Comparison of ENCODE assay signal across 9 cellular contexts in the genomic region with DNA sequence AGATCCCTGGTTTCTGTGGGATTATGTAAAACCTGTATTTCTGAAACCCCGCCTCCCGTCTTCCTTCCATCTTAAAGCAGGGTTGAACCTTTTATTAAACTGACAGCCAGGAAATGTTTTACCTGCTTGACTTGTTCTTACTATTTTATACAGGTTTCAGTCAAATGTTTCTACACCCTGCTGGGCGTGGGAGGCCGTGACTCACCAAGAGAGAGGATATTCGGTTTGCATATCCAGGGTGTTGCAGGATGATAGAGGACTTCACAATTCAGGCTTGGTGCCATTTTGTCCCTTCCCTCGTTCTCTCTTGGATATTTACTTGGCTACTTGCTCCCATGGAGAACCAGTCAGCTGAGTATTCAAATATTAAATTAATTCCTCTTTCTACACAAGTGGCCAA.
DNase-seq lines count a peak whose midpoint lies in the region; ATAC-seq, FAIRE-seq and TF ChIP-seq lines count a peak whose summit lies in the region.
"Had no signal": no experiment of that assay in that cellular context is flagged by ENCODE, and none has a peak within 500 bp of the region (broad histone marks: within the 10 kb centered on the region; RNA-seq: fewer than 3 reads in every experiment).

No MANE protein-coding gene starts in this region.

- intact Hi-C loops in mucosa of descending colon (cut with DNase I, micrococcal nuclease), result loop anchor here in 1 of 2 donors (10.0 kb wide), 1 partner anchor 68 kb away; the partner anchor contains the start of gene ARF6
- intact Hi-C loops in CD14-positive monocyte (cut with micrococcal nuclease), result no loop called here
- intact Hi-C loops in HepG2 (cut with micrococcal nuclease; ENCODE audit: unreplicated experiment), result no loop called here

- H4K20me1 ChIP-seq in HepG2 (ENCODE audit: insufficient read depth, low read length), result no peaks in the 10 kb centered on the region

- no peaks in the 10 kb centered on the region for H3K79me2 ChIP-seq in HepG2 (ENCODE audit: insufficient read depth, low read length)

- peaks cover 28% of the 10 kb centered on the region for H3K4me1 Mint-ChIP-seq in T-helper 2 cell treated with Interferon-gamma antibody and Interleukin-4, amounts not matched to agents 5 μg/mL and 100 μg/mL, for 36 hours (ENCODE audit: low read depth)
- H3K4me1 Mint-ChIP-seq in CD14-positive monocyte, result peaks cover 39% of the 10 kb centered on the region

- no peak overlapping the region for H3K27ac Mint-ChIP-seq in T-helper 2 cell treated with Interferon-gamma antibody and Interleukin-4, amounts not matched to agents 5 μg/mL and 100 μg/mL, for 36 hours
- no peak overlapping the region for H3K27ac Mint-ChIP-seq in CD14-positive monocyte

- H3K4me1 ChIP-seq in mucosa of descending colon (ENCODE audit: low read depth) (peaks cover 24% of the 10 kb centered on the region), HepG2 (ENCODE audit: insufficient read depth, low read length) (peaks cover 88% of the 10 kb centered on the region)

- ATAC-seq in HG02610 (IDR thresholded peaks at IDR 0.05; ENCODE audit: unreplicated experiment), result peak; percentile 46
- peak; percentile 65 for ATAC-seq in mucosa of descending colon
- ATAC-seq in HepG2, result no peak

- no TSS peak for BruUV-seq in HepG2 (replicated peaks; lab: Mats Ljungman, UMichigan)

- WGBS in HepG2 (ENCODE audit: low lambda C conversion rate), result 93% methylated on average over 6 of the region's 6 CpGs

- TF ChIP-seq POLR2A in HepG2 (IDR thresholded peaks at IDR 0.05; ENCODE audit: insufficient read depth in 1 of 2, low read depth in 2 of 2, low read length in 2 of 2), result no peak

- no peak overlapping the region for H3K27ac ChIP-seq in HepG2 (ENCODE audit: extremely low read length, insufficient read depth, low read length)

- no peak overlapping the region for H3K4me3 Mint-ChIP-seq in T-helper 2 cell treated with Interferon-gamma antibody and Interleukin-4, amounts not matched to agents 5 μg/mL and 100 μg/mL, for 36 hours
- H3K4me3 Mint-ChIP-seq in CD14-positive monocyte, result no peak overlapping the region

- DNase-seq in GM10248 (ENCODE audit: extremely low spot score), result peak; percentile 72
- peak; percentile 74 for DNase-seq in T-helper 2 cell treated with Interferon-gamma antibody and Interleukin-4, amounts not matched to agents 5 μg/mL and 100 μg/mL, for 36 hours (ENCODE audit: low spot score)
- DNase-seq in mucosa of descending colon, result peak; percentile 64 to 77 (median 69)
- no peak for DNase-seq in NCI-H1092 (lab: John Stamatoyannopoulos, UW)
- DNase-seq in CD14-positive monocyte (ENCODE audit: low spot score), result no peak
- no peak for DNase-seq in NCI-H2171 treated with DMSO at 0.1 percent for 48 hours (lab: John Stamatoyannopoulos, UW)
- DNase-seq in HepG2 (ENCODE audit: low spot score), result no peak
- DNase-seq: NCI-H2029 had no signal

- POLR2A ChIA-PET in GM10248 (lab: Yijun Ruan, JAX), result no interaction called here
- POLR2A ChIA-PET in HepG2 (lab: Yijun Ruan, JAX), result no interaction called here

- no peaks in the 10 kb centered on the region for H3K27me3 Mint-ChIP-seq in T-helper 2 cell treated with Interferon-gamma antibody and Interleukin-4, amounts not matched to agents 5 μg/mL and 100 μg/mL, for 36 hours (ENCODE audit: low read depth)
- peaks cover 1 to 5% (median 2%) of the 10 kb centered on the region in 3 donors for H3K27me3 Mint-ChIP-seq in CD14-positive monocyte (ENCODE audit: low read depth in 3 of 3)

- H3K36me3 ChIP-seq in mucosa of descending colon (ENCODE audit: low read depth), result no peaks in the 10 kb centered on the region
- no peaks in the 10 kb centered on the region for H3K36me3 ChIP-seq in HepG2 (replicated peaks in 1 of 2; ENCODE audit: control insufficient read depth in 1 of 2, insufficient read depth in 2 of 2, low read length in 2 of 2)

- H3K4me3 ChIP-seq in mucosa of descending colon (no peak overlapping the region), HepG2 (replicated peaks in 1 of 3; ENCODE audit: insufficient read depth in 1 of 3, low read depth in 2 of 3, low read length in 3 of 3) (no peak overlapping the region)

- no peak overlapping the region for H3K9ac ChIP-seq in HepG2 (ENCODE audit: insufficient read depth, low read depth, low read length)

- no peak for TF ChIP-seq EP300 in HepG2 (IDR thresholded peaks at IDR 0.05; ENCODE audit: low read depth in 2 of 2, low read length in 2 of 2)
- TF ChIP-seq EP300 in HepG2 (CRISPR knock-in tag; IDR thresholded peaks at IDR 0.05; ENCODE audit: borderline replicate concordance), result no peak

- no peak overlapping the region for H2AFZ ChIP-seq in HepG2 (ENCODE audit: low read length)

- no peaks in the 10 kb centered on the region for H3K27me3 ChIP-seq in HepG2 (ENCODE audit: control insufficient read depth in 1 of 2, insufficient read depth in 2 of 2, low read length in 2 of 2)

- TF ChIP-seq CTCF in GM10248 (IDR thresholded peaks at IDR 0.05; ENCODE audit: control extremely low read depth, extremely low read depth, low read depth, missing control alignments) (no peak), mucosa of descending colon (IDR thresholded peaks at IDR 0.05) (no peak), CD14-positive monocyte (IDR thresholded peaks at IDR 0.05) (no peak), HepG2 (CRISPR knock-in tag; IDR thresholded peaks at IDR 0.05) (no peak)

- TF ChIP-seq RAD21 in HepG2 (CRISPR knock-in tag; IDR thresholded peaks at IDR 0.05), result no peak

- no peaks in the 10 kb centered on the region for H3K9me3 Mint-ChIP-seq in T-helper 2 cell treated with Interferon-gamma antibody and Interleukin-4, amounts not matched to agents 5 μg/mL and 100 μg/mL, for 36 hours
- peaks cover 0 to 2% (median 0%) of the 10 kb centered on the region in 7 donors for H3K9me3 Mint-ChIP-seq in CD14-positive monocyte

- CTCF ChIA-PET in GM10248 (lab: Yijun Ruan, JAX), result interaction anchor here (0.9 to 4.0 kb wide), 4 partner anchors 11 to 55 kb away, joined by 3 to 18 read pairs (median 4); no protein-coding TSS in a partner anchor
- CTCF ChIA-PET in HepG2 (lab: Yijun Ruan, JAX; ENCODE audit: low intra/inter-chr PET ratio, low total read pairs), result no interaction called here

- no peak for FAIRE-seq in HepG2 (lab: Jason Lieb, UNC)

- no peak overlapping the region for H3K4me2 ChIP-seq in HepG2 (ENCODE audit: low read depth, low read length)

- H3K36me3 Mint-ChIP-seq in T-helper 2 cell treated with Interferon-gamma antibody and Interleukin-4, amounts not matched to agents 5 μg/mL and 100 μg/mL, for 36 hours (ENCODE audit: low read depth), result no peaks in the 10 kb centered on the region
- no peaks in the 10 kb centered on the region for H3K36me3 Mint-ChIP-seq in CD14-positive monocyte

- in situ Hi-C loops in HepG2 (cut with HindIII; ENCODE audit: extremely low pct_ligation_motif_present, low pct_unique_long_range_greater_than_20kb), result no loop called here

- H3K9me3 ChIP-seq in mucosa of descending colon (no peaks in the 10 kb centered on the region), HepG2 (ENCODE audit: low read length) (no peaks in the 10 kb centered on the region)

TF ChIP-seq in HepG2, 621 proteins besides CTCF, POLR2A, EP300 and RAD21:
- TF ChIP-seq STAT5B (CRISPR knock-in tag; IDR thresholded peaks at IDR 0.05), result no peak
- TF ChIP-seq CBX2 (IDR thresholded peaks at IDR 0.05; ENCODE audit: low read depth, low read length), result no peak
- no peak for TF ChIP-seq CBX2 (CRISPR knock-in tag; IDR thresholded peaks at IDR 0.05; ENCODE audit: low read depth)
- TF ChIP-seq PREB (CRISPR knock-in tag; IDR thresholded peaks at IDR 0.05), result no peak
- no peak for TF ChIP-seq JARID2 (CRISPR knock-in tag; IDR thresholded peaks at IDR 0.05; ENCODE audit: insufficient replicate concordance)
- no peak for TF ChIP-seq ZNF331 (CRISPR knock-in tag; IDR thresholded peaks at IDR 0.05)

Comparison
In these comparisons a context has a peak if more than half of its experiments do, and no peak if none do; other contexts are left out.
1. DNase-seq: peak in GM10248 (single experiment), T-helper 2 cell treated with Interferon-gamma antibody and Interleukin-4, amounts not matched to agents 5 μg/mL and 100 μg/mL, for 36 hours (single experiment) and mucosa of descending colon (3 of 3); none in NCI-H1092 (single experiment), CD14-positive monocyte (single experiment), NCI-H2171 treated with DMSO at 0.1 percent for 48 hours (single experiment) and HepG2 (single experiment).